3 cellular contexts compared by ENCODE assay signal in the genomic region with DNA sequence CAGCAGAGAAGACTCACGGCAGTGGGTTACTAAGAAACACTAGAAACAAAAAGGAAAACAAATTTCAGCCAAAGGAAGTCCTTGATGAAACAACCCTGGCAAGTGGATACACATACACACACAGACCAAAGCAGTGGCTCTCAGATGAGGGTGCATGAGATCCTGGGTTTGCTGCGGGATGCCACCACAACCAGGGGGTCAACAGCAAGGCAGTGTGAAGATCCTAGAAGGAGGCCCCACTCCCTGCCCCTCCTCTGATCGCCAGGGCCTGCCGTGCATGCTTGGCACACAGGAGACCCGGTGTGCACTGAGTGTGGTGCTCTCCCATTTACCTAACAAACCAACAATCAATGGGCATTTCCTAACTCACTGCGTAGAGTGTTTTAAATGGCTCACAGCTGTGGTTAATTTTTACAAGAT.
A peak's percentile ranks its signal among the peaks of the same experiment; 100 is the strongest.
TF ChIP-seq lines count a peak whose summit lies in the region.

No MANE protein-coding gene starts in this region.

TF ChIP-seq in liver, 16 proteins besides CTCF, POLR2A, EP300 and RAD21:
- TF ChIP-seq, protein P1, sequence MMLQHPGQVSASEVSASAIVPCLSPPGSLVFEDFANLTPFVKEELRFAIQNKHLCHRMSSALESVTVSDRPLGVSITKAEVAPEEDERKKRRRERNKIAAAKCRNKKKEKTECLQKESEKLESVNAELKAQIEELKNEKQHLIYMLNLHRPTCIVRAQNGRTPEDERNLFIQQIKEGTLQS (IDR thresholded peaks at IDR 0.05), result no peak
- TF ChIP-seq, protein P2, sequence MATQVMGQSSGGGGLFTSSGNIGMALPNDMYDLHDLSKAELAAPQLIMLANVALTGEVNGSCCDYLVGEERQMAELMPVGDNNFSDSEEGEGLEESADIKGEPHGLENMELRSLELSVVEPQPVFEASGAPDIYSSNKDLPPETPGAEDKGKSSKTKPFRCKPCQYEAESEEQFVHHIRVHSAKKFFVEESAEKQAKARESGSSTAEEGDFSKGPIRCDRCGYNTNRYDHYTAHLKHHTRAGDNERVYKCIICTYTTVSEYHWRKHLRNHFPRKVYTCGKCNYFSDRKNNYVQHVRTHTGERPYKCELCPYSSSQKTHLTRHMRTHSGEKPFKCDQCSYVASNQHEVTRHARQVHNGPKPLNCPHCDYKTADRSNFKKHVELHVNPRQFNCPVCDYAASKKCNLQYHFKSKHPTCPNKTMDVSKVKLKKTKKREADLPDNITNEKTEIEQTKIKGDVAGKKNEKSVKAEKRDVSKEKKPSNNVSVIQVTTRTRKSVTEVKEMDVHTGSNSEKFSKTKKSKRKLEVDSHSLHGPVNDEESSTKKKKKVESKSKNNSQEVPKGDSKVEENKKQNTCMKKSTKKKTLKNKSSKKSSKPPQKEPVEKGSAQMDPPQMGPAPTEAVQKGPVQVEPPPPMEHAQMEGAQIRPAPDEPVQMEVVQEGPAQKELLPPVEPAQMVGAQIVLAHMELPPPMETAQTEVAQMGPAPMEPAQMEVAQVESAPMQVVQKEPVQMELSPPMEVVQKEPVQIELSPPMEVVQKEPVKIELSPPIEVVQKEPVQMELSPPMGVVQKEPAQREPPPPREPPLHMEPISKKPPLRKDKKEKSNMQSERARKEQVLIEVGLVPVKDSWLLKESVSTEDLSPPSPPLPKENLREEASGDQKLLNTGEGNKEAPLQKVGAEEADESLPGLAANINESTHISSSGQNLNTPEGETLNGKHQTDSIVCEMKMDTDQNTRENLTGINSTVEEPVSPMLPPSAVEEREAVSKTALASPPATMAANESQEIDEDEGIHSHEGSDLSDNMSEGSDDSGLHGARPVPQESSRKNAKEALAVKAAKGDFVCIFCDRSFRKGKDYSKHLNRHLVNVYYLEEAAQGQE (IDR thresholded peaks at IDR 0.05), result no peak
- TF ChIP-seq FOXA2 (IDR thresholded peaks at IDR 0.05), result no peak
- peak in 1 of 2 donors; percentile 10 for TF ChIP-seq HNF4A (conservative IDR thresholded peaks at IDR 0.05)
- TF ChIP-seq TAF1 (conservative IDR thresholded peaks at IDR 0.05), result no peak
- TF ChIP-seq RXRA (IDR thresholded peaks at IDR 0.05), result peak in 1 of 2 donors; percentile 37
- TF ChIP-seq FOXA1 (IDR thresholded peaks at IDR 0.05), result no peak
- no peak for TF ChIP-seq NR2F2 (IDR thresholded peaks at IDR 0.05)
- no peak for TF ChIP-seq HNF4G (IDR thresholded peaks at IDR 0.05)
- TF ChIP-seq SP1 (IDR thresholded peaks at IDR 0.05), result peak; percentile 15
- TF ChIP-seq GABPA (IDR thresholded peaks at IDR 0.05 in 1 of 2, conservative IDR thresholded peaks at IDR 0.05 in 1 of 2), result no peak
- TF ChIP-seq, protein P3, sequence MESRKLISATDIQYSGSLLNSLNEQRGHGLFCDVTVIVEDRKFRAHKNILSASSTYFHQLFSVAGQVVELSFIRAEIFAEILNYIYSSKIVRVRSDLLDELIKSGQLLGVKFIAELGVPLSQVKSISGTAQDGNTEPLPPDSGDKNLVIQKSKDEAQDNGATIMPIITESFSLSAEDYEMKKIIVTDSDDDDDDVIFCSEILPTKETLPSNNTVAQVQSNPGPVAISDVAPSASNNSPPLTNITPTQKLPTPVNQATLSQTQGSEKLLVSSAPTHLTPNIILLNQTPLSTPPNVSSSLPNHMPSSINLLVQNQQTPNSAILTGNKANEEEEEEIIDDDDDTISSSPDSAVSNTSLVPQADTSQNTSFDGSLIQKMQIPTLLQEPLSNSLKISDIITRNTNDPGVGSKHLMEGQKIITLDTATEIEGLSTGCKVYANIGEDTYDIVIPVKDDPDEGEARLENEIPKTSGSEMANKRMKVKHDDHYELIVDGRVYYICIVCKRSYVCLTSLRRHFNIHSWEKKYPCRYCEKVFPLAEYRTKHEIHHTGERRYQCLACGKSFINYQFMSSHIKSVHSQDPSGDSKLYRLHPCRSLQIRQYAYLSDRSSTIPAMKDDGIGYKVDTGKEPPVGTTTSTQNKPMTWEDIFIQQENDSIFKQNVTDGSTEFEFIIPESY (IDR thresholded peaks at IDR 0.05), result no peak
- TF ChIP-seq YY1 (IDR thresholded peaks at IDR 0.05), result peak; percentile 55
- TF ChIP-seq EGR1 (IDR thresholded peaks at IDR 0.05; ENCODE audit: low read depth in 2 of 2), result no peak
- no peak for TF ChIP-seq JUND (IDR thresholded peaks at IDR 0.05)
- TF ChIP-seq, protein P4, sequence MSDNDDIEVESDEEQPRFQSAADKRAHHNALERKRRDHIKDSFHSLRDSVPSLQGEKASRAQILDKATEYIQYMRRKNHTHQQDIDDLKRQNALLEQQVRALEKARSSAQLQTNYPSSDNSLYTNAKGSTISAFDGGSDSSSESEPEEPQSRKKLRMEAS (IDR thresholded peaks at IDR 0.05), result peak; percentile 6

TF ChIP-seq in HepG2, 621 proteins besides CTCF, POLR2A, EP300 and RAD21:
- TF ChIP-seq SNAPC2 (CRISPR knock-in tag; IDR thresholded peaks at IDR 0.05) (no peak), SP4 (CRISPR knock-in tag; IDR thresholded peaks at IDR 0.05) (no peak), HNRNPLL (IDR thresholded peaks at IDR 0.05; ENCODE audit: low read depth, low read length, poor library complexity, severe bottlenecking) (no peak), FOXK1 (CRISPR knock-in tag; IDR thresholded peaks at IDR 0.05; ENCODE audit: borderline replicate concordance, low read depth) (no peak)
- TF ChIP-seq, protein P5, sequence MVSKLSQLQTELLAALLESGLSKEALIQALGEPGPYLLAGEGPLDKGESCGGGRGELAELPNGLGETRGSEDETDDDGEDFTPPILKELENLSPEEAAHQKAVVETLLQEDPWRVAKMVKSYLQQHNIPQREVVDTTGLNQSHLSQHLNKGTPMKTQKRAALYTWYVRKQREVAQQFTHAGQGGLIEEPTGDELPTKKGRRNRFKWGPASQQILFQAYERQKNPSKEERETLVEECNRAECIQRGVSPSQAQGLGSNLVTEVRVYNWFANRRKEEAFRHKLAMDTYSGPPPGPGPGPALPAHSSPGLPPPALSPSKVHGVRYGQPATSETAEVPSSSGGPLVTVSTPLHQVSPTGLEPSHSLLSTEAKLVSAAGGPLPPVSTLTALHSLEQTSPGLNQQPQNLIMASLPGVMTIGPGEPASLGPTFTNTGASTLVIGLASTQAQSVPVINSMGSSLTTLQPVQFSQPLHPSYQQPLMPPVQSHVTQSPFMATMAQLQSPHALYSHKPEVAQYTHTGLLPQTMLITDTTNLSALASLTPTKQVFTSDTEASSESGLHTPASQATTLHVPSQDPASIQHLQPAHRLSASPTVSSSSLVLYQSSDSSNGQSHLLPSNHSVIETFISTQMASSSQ (IDR thresholded peaks at IDR 0.05; ENCODE audit: low read depth), result no peak
- TF ChIP-seq, protein P5 (CRISPR knock-in tag; IDR thresholded peaks at IDR 0.05; ENCODE audit: borderline replicate concordance), result no peak
- TF ChIP-seq, protein P6, sequence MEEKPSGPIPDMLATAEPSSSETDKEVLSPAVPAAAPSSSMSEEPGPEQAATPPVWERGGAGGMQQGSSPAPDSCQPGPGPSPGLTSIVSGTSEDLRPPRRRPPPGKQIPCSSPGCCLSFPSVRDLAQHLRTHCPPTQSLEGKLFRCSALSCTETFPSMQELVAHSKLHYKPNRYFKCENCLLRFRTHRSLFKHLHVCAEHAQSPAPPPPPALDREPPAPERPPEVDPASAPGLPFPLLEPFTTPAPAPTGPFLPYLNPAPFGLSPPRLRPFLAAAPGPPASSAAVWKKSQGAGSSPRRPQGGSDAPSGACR (CRISPR knock-in tag; IDR thresholded peaks at IDR 0.05), result no peak
- TF ChIP-seq, protein P7, sequence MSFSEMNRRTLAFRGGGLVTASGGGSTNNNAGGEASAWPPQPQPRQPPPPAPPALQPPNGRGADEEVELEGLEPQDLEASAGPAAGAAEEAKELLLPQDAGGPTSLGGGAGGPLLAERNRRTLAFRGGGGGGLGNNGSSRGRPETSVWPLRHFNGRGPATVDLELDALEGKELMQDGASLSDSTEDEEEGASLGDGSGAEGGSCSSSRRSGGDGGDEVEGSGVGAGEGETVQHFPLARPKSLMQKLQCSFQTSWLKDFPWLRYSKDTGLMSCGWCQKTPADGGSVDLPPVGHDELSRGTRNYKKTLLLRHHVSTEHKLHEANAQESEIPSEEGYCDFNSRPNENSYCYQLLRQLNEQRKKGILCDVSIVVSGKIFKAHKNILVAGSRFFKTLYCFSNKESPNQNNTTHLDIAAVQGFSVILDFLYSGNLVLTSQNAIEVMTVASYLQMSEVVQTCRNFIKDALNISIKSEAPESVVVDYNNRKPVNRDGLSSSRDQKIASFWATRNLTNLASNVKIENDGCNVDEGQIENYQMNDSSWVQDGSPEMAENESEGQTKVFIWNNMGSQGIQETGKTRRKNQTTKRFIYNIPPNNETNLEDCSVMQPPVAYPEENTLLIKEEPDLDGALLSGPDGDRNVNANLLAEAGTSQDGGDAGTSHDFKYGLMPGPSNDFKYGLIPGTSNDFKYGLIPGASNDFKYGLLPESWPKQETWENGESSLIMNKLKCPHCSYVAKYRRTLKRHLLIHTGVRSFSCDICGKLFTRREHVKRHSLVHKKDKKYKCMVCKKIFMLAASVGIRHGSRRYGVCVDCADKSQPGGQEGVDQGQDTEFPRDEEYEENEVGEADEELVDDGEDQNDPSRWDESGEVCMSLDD (CRISPR knock-in tag; IDR thresholded peaks at IDR 0.05; ENCODE audit: borderline replicate concordance), result no peak

TF ChIP-seq in endothelial cell of umbilical vein, 7 proteins besides CTCF, POLR2A, EP300 and RAD21:
- TF ChIP-seq, protein P4 (IDR thresholded peaks at IDR 0.05; ENCODE audit: insufficient read depth, insufficient read length), result no peak
- TF ChIP-seq EZH2 (IDR thresholded peaks at IDR 0.05; ENCODE audit: borderline replicate concordance, low read depth, low read length, severe bottlenecking) (no peak), FOS (IDR thresholded peaks at IDR 0.05; ENCODE audit: borderline replicate concordance, insufficient read depth, low read length) (no peak), POLR2AphosphoS5 (IDR thresholded peaks at IDR 0.05; ENCODE audit: insufficient read depth, low read depth, low read length) (no peak), GATA2 (IDR thresholded peaks at IDR 0.05; ENCODE audit: insufficient read depth, insufficient read length, low read depth, low read length) (no peak), MYC (IDR thresholded peaks at IDR 0.05; ENCODE audit: low read depth, low read length) (no peak), JUN (IDR thresholded peaks at IDR 0.05; ENCODE audit: borderline replicate concordance, insufficient read depth, insufficient read length, low read depth) (no peak)
